16 cellular contexts compared by ENCODE assay signal in genomic region chr4:91280551-91281290, GRCh38.
DNase-seq lines count a peak whose midpoint lies in the region; ATAC-seq and TF ChIP-seq lines count a peak whose summit lies in the region.
"Had no signal": no experiment of that assay in that cellular context is flagged by ENCODE, and none has a peak within 500 bp of the region (broad histone marks: within the 10 kb centered on the region; RNA-seq: fewer than 3 reads in every experiment).

No MANE protein-coding gene starts in this region.

- H3K9me3 Mint-ChIP-seq in activated naive CD4-positive, alpha-beta T cell treated with anti-CD3 and anti-CD28 coated beads for 36 hours: peaks cover 10% of the 10 kb centered on the region

- H3K27me3 ChIP-seq in left ventricle myocardium inferior (ENCODE audit: low read depth): no peaks in the 10 kb centered on the region

- no peaks in the 10 kb centered on the region for H3K36me3 Mint-ChIP-seq in activated naive CD4-positive, alpha-beta T cell treated with anti-CD3 and anti-CD28 coated beads for 36 hours (ENCODE audit: low read depth)
- H3K36me3 Mint-ChIP-seq: CD14-positive monocyte had no signal

- intact Hi-C loops in left ventricle myocardium superior (cut with micrococcal nuclease) (no loop called here), left ventricle myocardium inferior (cut with micrococcal nuclease) (no loop called here)
- intact Hi-C loops in activated naive CD4-positive, alpha-beta T cell treated with anti-CD3 and anti-CD28 coated beads for 36 hours (cut with micrococcal nuclease): no loop called here

- no peaks in the 10 kb centered on the region for H3K27me3 Mint-ChIP-seq in activated naive CD4-positive, alpha-beta T cell treated with anti-CD3 and anti-CD28 coated beads for 36 hours (ENCODE audit: low read depth)

- H3K4me1 Mint-ChIP-seq in activated naive CD4-positive, alpha-beta T cell treated with anti-CD3 and anti-CD28 coated beads for 36 hours (ENCODE audit: low read depth): no peaks in the 10 kb centered on the region
- H3K4me1 Mint-ChIP-seq: CD14-positive monocyte had no signal

- no peak overlapping the region for H3K4me3 Mint-ChIP-seq in activated naive CD4-positive, alpha-beta T cell treated with anti-CD3 and anti-CD28 coated beads for 36 hours
- H3K4me3 Mint-ChIP-seq: CD14-positive monocyte had no signal

- no peak overlapping the region for H3K4me3 ChIP-seq in left ventricle myocardium inferior

- no peaks in the 10 kb centered on the region for H3K36me3 ChIP-seq in left ventricle myocardium inferior

- CTCF ChIA-PET in activated naive CD4-positive, alpha-beta T cell treated with anti-CD3 and anti-CD28 coated beads for 36 hours (lab: Charles Lee): no interaction called here

- H3K27ac ChIP-seq in left ventricle myocardium inferior (replicated peaks): no peak overlapping the region

- peaks cover 5% of the 10 kb centered on the region for H3K9me3 ChIP-seq in left ventricle myocardium inferior (replicated peaks)

- TF ChIP-seq CTCF in left ventricle myocardium inferior (IDR thresholded peaks at IDR 0.05; ENCODE audit: borderline replicate concordance): no peak

- H3K4me1 ChIP-seq in left ventricle myocardium inferior: peaks cover 3% of the 10 kb centered on the region

- no peak overlapping the region for H3K27ac Mint-ChIP-seq in activated naive CD4-positive, alpha-beta T cell treated with anti-CD3 and anti-CD28 coated beads for 36 hours
- H3K27ac Mint-ChIP-seq: CD14-positive monocyte had no signal

- no peak for DNase-seq in left ventricle myocardium superior
- no peak for DNase-seq in left ventricle myocardium inferior
- peak; percentile 42 for DNase-seq in NCI-H1092 treated with DMSO at 0.1 percent for 48 hours (lab: John Stamatoyannopoulos, UW)
- peak; percentile 30 for DNase-seq in NCI-H69 (lab: John Stamatoyannopoulos, UW)
- DNase-seq in activated naive CD4-positive, alpha-beta T cell treated with anti-CD3 and anti-CD28 coated beads for 36 hours: no peak
- DNase-seq in mesenteric fat pad (ENCODE audit: low spot score): no peak
- no peak for DNase-seq in DMS153 (lab: John Stamatoyannopoulos, UW)
- DNase-seq: ACHN, AML-193, DND-41, KBM-7, MV-4-11, NCI-H187, NCI-H82, T-helper 9 cell had no signal

- peak; percentile 22 for ATAC-seq in left ventricle myocardium superior

Comparison
In these comparisons a context has a peak if more than half of its experiments do, and no peak if none do; other contexts are left out.
1. DNase-seq: peak in NCI-H1092 treated with DMSO at 0.1 percent for 48 hours (single experiment) and NCI-H69 (single experiment); none in left ventricle myocardium superior (single experiment), left ventricle myocardium inferior (single experiment), activated naive CD4-positive, alpha-beta T cell treated with anti-CD3 and anti-CD28 coated beads for 36 hours (single experiment), mesenteric fat pad (single experiment) and DMS153 (single experiment).